Comparison of ENCODE assay signal across 9 cellular contexts in the genomic region with DNA sequence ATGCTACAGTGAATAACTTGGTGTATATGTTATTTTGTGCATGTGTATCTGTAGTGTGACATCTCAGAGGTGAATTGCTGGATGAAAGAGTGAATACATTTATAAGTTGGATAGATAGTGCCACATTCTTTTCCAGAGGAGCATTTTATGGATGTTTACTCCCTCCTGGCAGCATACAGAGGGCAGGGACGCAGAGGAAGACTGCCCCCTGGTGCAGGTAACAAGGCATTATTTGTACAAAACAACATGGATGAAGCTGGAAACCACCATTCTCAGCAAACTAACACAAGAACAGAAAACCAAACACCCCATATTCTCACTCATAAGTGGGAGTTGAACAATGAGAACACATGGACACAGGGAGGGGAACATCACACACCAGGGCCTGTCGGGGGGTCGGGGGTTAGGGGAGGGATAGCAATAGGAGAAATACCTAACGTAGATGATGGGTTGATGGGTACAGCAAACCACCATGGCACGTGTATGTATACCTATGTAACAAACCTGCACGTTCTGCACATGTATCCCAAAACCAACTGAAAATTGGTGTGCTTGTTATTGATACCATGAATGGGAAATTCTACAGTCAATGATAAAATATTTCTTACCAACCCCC. TPM values are rescaled to one million over a fixed set of nuclear protein-coding genes. Genes with fewer than 3 reads are reported as not detected.
A peak's percentile ranks its signal among the peaks of the same experiment; 100 is the strongest.
DNase-seq lines count a peak whose midpoint lies in the region; TF ChIP-seq lines count a peak whose summit lies in the region.
"Had no signal": no experiment of that assay in that cellular context is flagged by ENCODE, and none has a peak within 500 bp of the region (broad histone marks: within the 10 kb centered on the region; RNA-seq: fewer than 3 reads in every experiment).

No MANE protein-coding gene starts in this region.

- WGBS in spleen, 5 donors = 56 to 66% (median 63%) methylated on average over 6 of the region's 6 CpGs

- H3K27ac ChIP-seq in spleen = no peak overlapping the region
- H3K27ac ChIP-seq in effector memory CD4-positive, alpha-beta T cell (ENCODE audit: insufficient read depth, low read length, poor library complexity, severe bottlenecking) = no peak overlapping the region

- no peaks in the 10 kb centered on the region for H3K4me1 ChIP-seq in spleen
- no peaks in the 10 kb centered on the region for H3K4me1 ChIP-seq in effector memory CD4-positive, alpha-beta T cell (ENCODE audit: control insufficient read depth, insufficient read depth, low read length, poor library complexity, severe bottlenecking)

- H3K36me3 ChIP-seq in spleen = no peaks in the 10 kb centered on the region
- no peaks in the 10 kb centered on the region for H3K36me3 ChIP-seq in effector memory CD4-positive, alpha-beta T cell (ENCODE audit: control insufficient read depth, insufficient read depth, low read length)

- peaks cover 0 to 25% (median 0%) of the 10 kb centered on the region in 7 donors for H3K27me3 ChIP-seq in spleen (replicated peaks in 1 of 7)
- H3K27me3 ChIP-seq in effector memory CD4-positive, alpha-beta T cell (replicated peaks; ENCODE audit: control insufficient read depth, insufficient read depth, low read length, poor library complexity, severe bottlenecking) = no peaks in the 10 kb centered on the region

- TF ChIP-seq CTCF in spleen (IDR thresholded peaks at IDR 0.05 in 8 of 11, conservative IDR thresholded peaks at IDR 0.05 in 3 of 11) = peak in 6 of 11 experiments; percentile 23 to 38 (median 30)

- no peak overlapping the region for H3K4me3 ChIP-seq in spleen
- no peak overlapping the region for H3K4me3 ChIP-seq in effector memory CD4-positive, alpha-beta T cell (ENCODE audit: insufficient read depth, low read depth, low read length, poor library complexity, severe bottlenecking)

- TF ChIP-seq POLR2A in spleen (IDR thresholded peaks at IDR 0.05) = no peak

- H3K9me3 ChIP-seq in spleen = no peaks in the 10 kb centered on the region
- H3K9me3 ChIP-seq in effector memory CD4-positive, alpha-beta T cell (ENCODE audit: control insufficient read depth, low read length) = no peaks in the 10 kb centered on the region

- intact Hi-C loops in spleen (cut with DNase I; ENCODE audit: low total_unique reads) = no loop called here

- DNase-seq in NCI-H2227 (lab: John Stamatoyannopoulos, UW; ENCODE audit: unreplicated experiment) (peak; percentile 2), NCI-H2227 treated with DMSO at 0.1 percent for 48 hours (lab: John Stamatoyannopoulos, UW) (no peak), NCI-H526 treated with DMSO at 0.1 percent for 48 hours (lab: John Stamatoyannopoulos, UW) (peak; percentile 10), fibroblast of the conjunctiva (ENCODE audit: low read depth) (peak; percentile 13), spleen (no peak), putamen (ENCODE audit: low spot score) (no peak), NCI-H187 (lab: John Stamatoyannopoulos, UW) (no peak)
- no peak for DNase-seq in effector memory CD4-positive, alpha-beta T cell
- DNase-seq: CD4-positive, CD25-positive, alpha-beta regulatory T cell had no signal

RNA-seq across cellular contexts. Expression of gene CTXND1, which starts 57.9 kb away (rescaled TPM):
- 1 to 10 TPM in 6 of 7 donors, under 1 TPM in 1; 0.20 to 5.2 (median 3.3) TPM for total RNA-seq in spleen
- 1 to 10 TPM in 1 of 3 donors, under 1 TPM in 2; 0.32 to 1.6 (median 0.65) TPM for polyA plus RNA-seq in spleen
- total RNA-seq: CD4-positive, CD25-positive, alpha-beta regulatory T cell had no signal
- polyA plus RNA-seq: CD4-positive, CD25-positive, alpha-beta regulatory T cell had no signal

Comparison
In these comparisons a context has a peak if more than half of its experiments do, and no peak if none do; other contexts are left out.
1. DNase-seq: peak in NCI-H2227 (single experiment), NCI-H526 treated with DMSO at 0.1 percent for 48 hours (single experiment) and fibroblast of the conjunctiva (single experiment); none in NCI-H2227 treated with DMSO at 0.1 percent for 48 hours (single experiment), spleen (single experiment), putamen (single experiment), NCI-H187 (0 of 2) and effector memory CD4-positive, alpha-beta T cell (0 of 3).